14 cellular contexts compared by ENCODE assay signal in the genomic region with DNA sequence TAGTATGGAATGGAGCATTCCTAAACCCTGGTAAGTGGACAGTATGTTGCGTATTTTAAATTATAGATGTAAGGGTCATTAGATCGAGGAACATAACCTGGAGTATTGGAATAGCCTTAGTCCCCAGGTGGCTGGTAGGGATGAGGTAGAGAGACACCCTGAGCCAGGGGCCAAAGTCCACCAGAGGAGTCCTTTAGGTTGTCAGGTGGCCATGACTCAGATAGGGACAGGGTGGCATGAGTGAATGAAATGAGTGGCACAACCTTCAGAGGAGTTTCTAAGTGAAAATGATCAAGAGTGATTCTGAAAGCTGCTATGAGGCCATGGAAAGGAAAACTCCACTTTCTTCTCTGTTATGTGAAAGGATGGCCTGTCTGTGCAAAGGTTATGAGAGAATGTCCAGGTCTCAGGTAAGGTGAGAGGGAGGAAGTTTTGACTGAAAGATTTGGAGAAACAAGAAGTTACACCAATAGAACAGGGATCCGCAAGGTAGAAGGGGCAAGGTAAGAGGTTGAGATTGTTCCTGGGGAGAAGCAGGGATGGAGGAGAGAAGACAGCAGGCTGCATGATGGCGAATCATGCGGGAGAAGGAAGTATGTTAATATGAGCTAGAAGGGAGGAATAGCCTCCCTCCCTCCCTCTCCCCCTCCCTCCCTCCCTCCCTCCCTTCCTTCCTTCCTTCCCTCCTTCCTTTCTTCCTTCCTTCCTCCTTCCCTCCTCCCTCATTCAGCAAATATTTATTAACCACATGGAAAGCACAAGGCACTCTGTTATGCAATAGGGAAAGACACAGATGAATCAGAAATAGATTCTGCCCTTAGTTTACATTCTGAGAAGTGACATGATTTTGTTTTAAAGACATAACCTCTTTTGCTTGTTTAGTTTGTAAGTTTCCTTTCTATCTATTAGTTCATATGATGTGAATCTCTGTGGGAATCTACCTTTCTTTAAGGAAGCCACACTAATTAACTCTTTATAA. TPM values are rescaled to one million over a fixed set of nuclear protein-coding genes. Genes with fewer than 3 reads are reported as not detected.
DNase-seq lines count a peak whose midpoint lies in the region; ATAC-seq and TF ChIP-seq lines count a peak whose summit lies in the region.
"Had no signal": no experiment of that assay in that cellular context is flagged by ENCODE, and none has a peak within 500 bp of the region (broad histone marks: within the 10 kb centered on the region; RNA-seq: fewer than 3 reads in every experiment).

No MANE protein-coding gene starts in this region.

- no peaks in the 10 kb centered on the region for H3K4me1 ChIP-seq in breast epithelium

- CTCF ChIA-PET in activated CD4-positive, alpha-beta T cell treated with anti-CD3 and anti-CD28 coated beads for 36 hours (lab: Charles Lee): interaction anchor here (0.7 kb wide), 1 partner anchor 12 kb away, joined by 3 read pairs; no protein-coding TSS in a partner anchor

- H3K4me1 Mint-ChIP-seq in activated CD4-positive, alpha-beta T cell treated with anti-CD3 and anti-CD28 coated beads for 36 hours: peaks cover 4% of the 10 kb centered on the region

- peak; percentile 72 for ATAC-seq in activated CD4-positive, alpha-beta T cell treated with anti-CD3 and anti-CD28 coated beads for 36 hours
- no peak for ATAC-seq in HG02642 (IDR thresholded peaks at IDR 0.05; ENCODE audit: poor library complexity, unreplicated experiment)
- no peak for ATAC-seq in HG03139 (IDR thresholded peaks at IDR 0.05; ENCODE audit: unreplicated experiment)

- no peaks in the 10 kb centered on the region for H3K9me3 ChIP-seq in breast epithelium

- no peaks in the 10 kb centered on the region for H3K36me3 ChIP-seq in breast epithelium

- TF ChIP-seq POLR2A in breast epithelium (IDR thresholded peaks at IDR 0.05): no peak

- peaks cover 29% of the 10 kb centered on the region for H3K27me3 Mint-ChIP-seq in activated CD4-positive, alpha-beta T cell treated with anti-CD3 and anti-CD28 coated beads for 36 hours

- H3K36me3 Mint-ChIP-seq in activated CD4-positive, alpha-beta T cell treated with anti-CD3 and anti-CD28 coated beads for 36 hours (ENCODE audit: low read depth): no peaks in the 10 kb centered on the region

- no peaks in the 10 kb centered on the region for H3K9me3 Mint-ChIP-seq in activated CD4-positive, alpha-beta T cell treated with anti-CD3 and anti-CD28 coated beads for 36 hours (ENCODE audit: low read depth)
- H3K9me3 Mint-ChIP-seq: activated naive CD4-positive, alpha-beta T cell treated with anti-CD3 and anti-CD28 coated beads for 36 hours had no signal

- peak overlapping the region; percentile 58 to 70 for H3K27ac ChIP-seq in breast epithelium

- no peak overlapping the region for H3K27ac Mint-ChIP-seq in activated CD4-positive, alpha-beta T cell treated with anti-CD3 and anti-CD28 coated beads for 36 hours
- H3K27ac Mint-ChIP-seq: activated naive CD4-positive, alpha-beta T cell treated with anti-CD3 and anti-CD28 coated beads for 36 hours had no signal

- H3K4me3 ChIP-seq in breast epithelium: no peak overlapping the region

- no peaks in the 10 kb centered on the region for H3K27me3 ChIP-seq in breast epithelium

- intact Hi-C loops in activated CD4-positive, alpha-beta T cell treated with anti-CD3 and anti-CD28 coated beads for 36 hours (cut with DNase I, micrococcal nuclease): loop anchor here in 1 of 2 experiments (5.0 kb wide), 1 partner anchor 53 kb away; no protein-coding TSS in a partner anchor
- intact Hi-C loops in breast epithelium (cut with DNase I; ENCODE audit: low total_unique reads): loop anchor here (5.0 kb wide), 1 partner anchor 792 kb away; no protein-coding TSS in a partner anchor

- POLR2A ChIA-PET in activated CD4-positive, alpha-beta T cell treated with anti-CD3 and anti-CD28 coated beads for 36 hours (lab: Charles Lee): no interaction called here

- H3K4me3 Mint-ChIP-seq in activated CD4-positive, alpha-beta T cell treated with anti-CD3 and anti-CD28 coated beads for 36 hours: no peak overlapping the region
- H3K4me3 Mint-ChIP-seq: activated naive CD4-positive, alpha-beta T cell treated with anti-CD3 and anti-CD28 coated beads for 36 hours had no signal

- no peak for TF ChIP-seq CTCF in breast epithelium (IDR thresholded peaks at IDR 0.05)

- DNase-seq in activated CD4-positive, alpha-beta T cell treated with anti-CD3 and anti-CD28 coated beads for 36 hours: no peak
- no peak for DNase-seq in activated CD4-positive, alpha-beta T cell treated with anti-CD3 and anti-CD28 coated beads, Interleukin-2, amount 50 U/mL, for 48 hours
- no peak for DNase-seq in breast epithelium (ENCODE audit: low spot score in 2 of 2)
- peak; percentile 51 for DNase-seq in kidney tubule cell (ENCODE audit: low spot score)
- DNase-seq in stromal cell of bone marrow (ENCODE audit: low read depth): peak; percentile 63
- no peak for DNase-seq in HUDEP-2 (lab: John Stamatoyannopoulos, UW; ENCODE audit: unreplicated experiment in 76 of 76)
- DNase-seq: 8988T; activated CD4-positive, alpha-beta T cell treated with anti-CD3 and anti-CD28 coated beads, Interleukin-2, amount 50 U/mL, for 1 hour; activated naive CD4-positive, alpha-beta T cell treated with anti-CD3 and anti-CD28 coated beads for 36 hours; KBM-7; NCI-H2081 treated with DMSO at 0.1 percent for 48 hours; retina had no signal

RNA-seq across cellular contexts. Expression of a gene that starts 14.0 kb away (rescaled TPM):
- total RNA-seq in activated CD4-positive, alpha-beta T cell treated with anti-CD3 and anti-CD28 coated beads for 36 hours: 1 to 10 TPM; 8.9 to 9.4 TPM
- 10 to 100 TPM; 10.7 to 13.4 (median 12.0) TPM for total RNA-seq in breast epithelium

RNA-seq across cellular contexts. Expression of a gene that starts 14.1 kb away (rescaled TPM):
- under 1 TPM; 0.11 to 0.30 TPM for total RNA-seq in activated CD4-positive, alpha-beta T cell treated with anti-CD3 and anti-CD28 coated beads for 36 hours
- total RNA-seq in breast epithelium: 10 to 100 TPM; 28.6 to 67.2 (median 32.8) TPM

RNA-seq across cellular contexts. Expression of a gene that starts 19.0 kb away (rescaled TPM):
- total RNA-seq in activated CD4-positive, alpha-beta T cell treated with anti-CD3 and anti-CD28 coated beads for 36 hours: 1 to 10 TPM; 1.4 to 1.8 TPM
- 10 to 100 TPM; 13.8 to 60.6 (median 27.7) TPM for total RNA-seq in breast epithelium

RNA-seq across cellular contexts. Expression of a gene that starts 42.5 kb away (rescaled TPM):
- total RNA-seq in activated CD4-positive, alpha-beta T cell treated with anti-CD3 and anti-CD28 coated beads for 36 hours: 10 to 100 TPM; 10.1 to 14.2 TPM
- 10 to 100 TPM in 2 of 3 donors, 1 to 10 TPM in 1; 5.7 to 18.4 (median 12.8) TPM for total RNA-seq in breast epithelium

RNA-seq across cellular contexts. Expression of a gene that starts 43.9 kb away (rescaled TPM):
- total RNA-seq in activated CD4-positive, alpha-beta T cell treated with anti-CD3 and anti-CD28 coated beads for 36 hours: 1 to 10 TPM; 7.5 to 9.5 TPM
- 10 to 100 TPM in 1 of 3 donors, 1 to 10 TPM in 2; 8.5 to 11.1 (median 9.4) TPM for total RNA-seq in breast epithelium

Comparison
In these comparisons a context has a peak if more than half of its experiments do, and no peak if none do; other contexts are left out.
1. DNase-seq: peak in kidney tubule cell (single experiment) and stromal cell of bone marrow (single experiment); none in activated CD4-positive, alpha-beta T cell treated with anti-CD3 and anti-CD28 coated beads for 36 hours (single experiment), activated CD4-positive, alpha-beta T cell treated with anti-CD3 and anti-CD28 coated beads, Interleukin-2, amount 50 U/mL, for 48 hours (0 of 2), breast epithelium (0 of 2) and HUDEP-2 (0 of 76).
2. RNA of a gene that starts 14.1 kb away (total RNA-seq): 28.6 to 67.2 TPM in breast epithelium; 0.11 to 0.30 TPM in activated CD4-positive, alpha-beta T cell treated with anti-CD3 and anti-CD28 coated beads for 36 hours; every median in the first group is over 10 times any median in the second.
3. RNA of a gene that starts 19.0 kb away (total RNA-seq): 13.8 to 60.6 TPM in breast epithelium; 1.4 to 1.8 TPM in activated CD4-positive, alpha-beta T cell treated with anti-CD3 and anti-CD28 coated beads for 36 hours; every median in the first group is over 4 times any median in the second.